ENCODE assay signal across 26 cellular contexts in genomic region chr12:54565658-54566552, GRCh38. TPM values are rescaled to one million over a fixed set of nuclear protein-coding genes. Genes with fewer than 3 reads are reported as not detected.
A peak's percentile ranks its signal among the peaks of the same experiment; 100 is the strongest.
DNase-seq lines count a peak whose midpoint lies in the region; ATAC-seq, FAIRE-seq and TF ChIP-seq lines count a peak whose summit lies in the region.
"Had no signal": no experiment of that assay in that cellular context is flagged by ENCODE, and none has a peak within 500 bp of the region (broad histone marks: within the 10 kb centered on the region; RNA-seq: fewer than 3 reads in every experiment).

No MANE protein-coding gene starts in this region.

- H3K36me3 ChIP-seq in SK-N-MC (ENCODE audit: insufficient read depth, low read length) (peaks cover 30% of the 10 kb centered on the region), iPS-15b (ENCODE audit: control insufficient read depth, insufficient read depth, low read length) (no peaks in the 10 kb centered on the region), kidney (ENCODE audit: control insufficient read depth in 1 of 2, insufficient read depth in 2 of 2, low read length in 2 of 2) (no peaks in the 10 kb centered on the region), upper lobe of right lung (no peaks in the 10 kb centered on the region)
- H3K36me3 ChIP-seq: MG63 had no signal

- H3K27ac ChIP-seq in SK-N-MC (0 out of 2 replicates have a peak overlapping the region, but pooled peaks have one; percentile 4), kidney (ENCODE audit: low read depth in 2 of 2, low read length in 2 of 2) (no peak overlapping the region), upper lobe of right lung (no peak overlapping the region)
- H3K27ac ChIP-seq: BLaER1, body of pancreas, GM23248, VCaP had no signal

- ATAC-seq in GM21423 (IDR thresholded peaks at IDR 0.05; ENCODE audit: unreplicated experiment) (no peak), upper lobe of right lung (no peak)
- ATAC-seq: body of pancreas; left ventricle myocardium superior; stimulated activated naive CD8-positive, alpha-beta T cell treated with anti-CD3 and anti-CD28 coated beads, Interleukin-15, Interleukin-2, amounts not matched to agents 100 U/mL and 50 U/mL, for 24 hours had no signal

- H3K27me3 Mint-ChIP-seq in neural crest cell (ENCODE audit: low read depth), result peaks cover 10% of the 10 kb centered on the region
- H3K27me3 Mint-ChIP-seq: activated naive CD8-positive, alpha-beta T cell treated with anti-CD3 and anti-CD28 coated beads, Interleukin-2, amount 10 ng/mL, durations not matched to agents 7 days and 5 days had no signal

- H3K4me1 Mint-ChIP-seq in neural crest cell, result peaks cover 42% of the 10 kb centered on the region

- H3K27ac Mint-ChIP-seq in neural crest cell (ENCODE audit: unreplicated experiment), result peak overlapping the region; percentile 90
- H3K27ac Mint-ChIP-seq: activated naive CD8-positive, alpha-beta T cell treated with anti-CD3 and anti-CD28 coated beads, Interleukin-2, amount 10 ng/mL, durations not matched to agents 7 days and 5 days had no signal

- peak overlapping the region; percentile 3 for H3K4me3 Mint-ChIP-seq in neural crest cell
- H3K4me3 Mint-ChIP-seq: activated naive CD8-positive, alpha-beta T cell treated with anti-CD3 and anti-CD28 coated beads, Interleukin-2, amount 10 ng/mL, durations not matched to agents 7 days and 5 days had no signal

- H3K9ac ChIP-seq in SK-N-MC (ENCODE audit: insufficient read length), result no peak overlapping the region
- no peak overlapping the region for H3K9ac ChIP-seq in iPS-15b (ENCODE audit: low read depth, low read length)
- no peak overlapping the region for H3K9ac ChIP-seq in kidney (ENCODE audit: low read length in 2 of 2)
- H3K9ac ChIP-seq: BLaER1, GM23248 had no signal

- no peak for FAIRE-seq in kidney (lab: Jason Lieb, UNC)
- FAIRE-seq: colon, endometrium had no signal

- H3K27me3 ChIP-seq in iPS-15b (ENCODE audit: control insufficient read depth, insufficient read depth, low read length) (peaks cover 30% of the 10 kb centered on the region), upper lobe of right lung (no peaks in the 10 kb centered on the region)
- H3K27me3 ChIP-seq: BLaER1, body of pancreas, tibial artery had no signal

- H3K4me3 ChIP-seq in SK-N-MC, result no peak overlapping the region
- H3K4me3 ChIP-seq in iPS-15b (ENCODE audit: low read depth, low read length), result peak overlapping the region; percentile 38
- H3K4me3 ChIP-seq in kidney (ENCODE audit: low read length in 2 of 2), result no peak overlapping the region
- H3K4me3 ChIP-seq in upper lobe of right lung, result no peak overlapping the region
- H3K4me3 ChIP-seq: BLaER1, body of pancreas, GM23248, K562, MG63, tibial artery had no signal

- in situ Hi-C loops in Caki2 (cut with HindIII; ENCODE audit: low pct_unique_long_range_greater_than_20kb, low sequenced_read_pairs), result no loop called here

- no peaks in the 10 kb centered on the region for H3K9me3 ChIP-seq in SK-N-MC (ENCODE audit: low read depth, low read length)
- H3K9me3 ChIP-seq in iPS-15b (ENCODE audit: control insufficient read depth, insufficient read depth, low read length), result no peaks in the 10 kb centered on the region
- no peaks in the 10 kb centered on the region for H3K9me3 ChIP-seq in kidney (ENCODE audit: control insufficient read depth in 1 of 2, low read length in 2 of 2)
- H3K9me3 ChIP-seq in upper lobe of right lung, result no peaks in the 10 kb centered on the region
- H3K9me3 ChIP-seq: BLaER1, body of pancreas, Caco-2, MG63, tibial artery had no signal

- peaks cover 2% of the 10 kb centered on the region for H3K9me3 Mint-ChIP-seq in neural crest cell
- H3K9me3 Mint-ChIP-seq: activated naive CD8-positive, alpha-beta T cell treated with anti-CD3 and anti-CD28 coated beads, Interleukin-2, amount 10 ng/mL, durations not matched to agents 7 days and 5 days had no signal

- no peaks in the 10 kb centered on the region for H3K36me3 Mint-ChIP-seq in neural crest cell (ENCODE audit: low read depth)

- DNase-seq in Caki2 (ENCODE audit: low read depth), result peak; percentile 58
- DNase-seq in SK-N-MC (ENCODE audit: low read depth, low spot score), result no peak
- no peak for DNase-seq in neural crest cell (ENCODE audit: low read depth, low spot score)
- DNase-seq in NCI-H2081 (lab: John Stamatoyannopoulos, UW), result no peak
- DNase-seq in kidney, result no peak
- no peak for DNase-seq in upper lobe of right lung
- DNase-seq: activated CD8-positive, alpha-beta memory T cell treated with anti-CD3 and anti-CD28 coated beads, Interleukin-2, amount 50 U/mL, for 4 hours; activated naive CD8-positive, alpha-beta T cell treated with anti-CD3 and anti-CD28 coated beads, Interleukin-2, amount 10 ng/mL, durations not matched to agents 7 days and 5 days; body of pancreas; Caco-2; GM23248; left ventricle myocardium superior; MG63; NCI-H1417 treated with DMSO at 0.1 percent for 48 hours; NCI-H510A treated with DMSO at 0.1 percent for 48 hours; stimulated activated CD4-positive, alpha-beta T cell treated with anti-CD3 and anti-CD28 coated beads, Interleukin-4, amount 100 ng/mL, for 24 hours; stimulated activated naive CD8-positive, alpha-beta T cell treated with anti-CD3 and anti-CD28 coated beads, Interleukin-15, Interleukin-2, amounts not matched to agents 100 U/mL and 50 U/mL, for 24 hours; T-helper 2 cell; tibial artery had no signal

- TF ChIP-seq CTCF in neural crest cell (conservative IDR thresholded peaks at IDR 0.05) (no peak), kidney (IDR thresholded peaks at IDR 0.05; ENCODE audit: borderline replicate concordance, extremely low read depth, insufficient read depth) (no peak), upper lobe of right lung (IDR thresholded peaks at IDR 0.05) (no peak)

- H3K4me1 ChIP-seq in iPS-15b (ENCODE audit: control insufficient read depth, insufficient read depth, low read length) (peaks cover 32% of the 10 kb centered on the region), kidney (ENCODE audit: control insufficient read depth in 1 of 2, insufficient read depth in 1 of 2, low read depth in 1 of 2, low read length in 2 of 2) (no peaks in the 10 kb centered on the region), upper lobe of right lung (peaks cover 3% of the 10 kb centered on the region)
- H3K4me1 ChIP-seq: Caco-2 had no signal

- intact Hi-C loops in kidney (cut with DNase I) (no loop called here), upper lobe of right lung (cut with DNase I) (no loop called here)

RNA-seq across cellular contexts. Expression of gene PDE1B, which starts 16.5 kb away (rescaled TPM):
- 0.64 TPM in 1 of 2 replicates, not detected in the other for total RNA-seq in Caki2 (2014; rRNA removed; shearing (Covaris generic); ENCODE audit: low replicate concordance)
- total RNA-seq in neural crest cell, result 2.9 and 3.5 TPM in 2 replicates
- total RNA-seq in kidney, result 7.5 TPM
- polyA plus RNA-seq in kidney (ENCODE audit: insufficient read depth, low read depth, low replicate concordance), result 4.4 TPM
- 6.1 TPM for total RNA-seq in upper lobe of right lung
- total RNA-seq: Caco-2, GM23248 had no signal
- polyA plus RNA-seq: GM23248 had no signal

RNA-seq across cellular contexts. Expression of gene PPP1R1A, which starts 22.6 kb away (rescaled TPM):
- total RNA-seq in Caki2 (2014; rRNA removed; shearing (Covaris generic); ENCODE audit: low replicate concordance), result 6.6 and 9.2 TPM in 2 replicates
- total RNA-seq in neural crest cell, result 9.1 and 10.3 TPM in 2 replicates
- total RNA-seq in kidney, result 128 TPM
- polyA plus RNA-seq in kidney (ENCODE audit: insufficient read depth, low read depth, low replicate concordance), result 217 TPM
- total RNA-seq in upper lobe of right lung, result not detected
- total RNA-seq: activated naive CD8-positive, alpha-beta T cell treated with anti-CD3 and anti-CD28 coated beads, Interleukin-2, amount 10 ng/mL, durations not matched to agents 7 days and 5 days; GM23248; K562 had no signal
- polyA plus RNA-seq: GM23248, K562 had no signal

Comparison
In these comparisons a context has a peak if more than half of its experiments do, and no peak if none do; other contexts are left out.
1. RNA of gene PPP1R1A, which starts 22.6 kb away (total RNA-seq): 128 TPM in kidney (single experiment); 9.1 to 10.3 TPM in neural crest cell, 6.6 to 9.2 TPM in Caki2 and not detected in upper lobe of right lung (single experiment); every median in the first group is over 10 times any median in the second.